In the genomic region with DNA sequence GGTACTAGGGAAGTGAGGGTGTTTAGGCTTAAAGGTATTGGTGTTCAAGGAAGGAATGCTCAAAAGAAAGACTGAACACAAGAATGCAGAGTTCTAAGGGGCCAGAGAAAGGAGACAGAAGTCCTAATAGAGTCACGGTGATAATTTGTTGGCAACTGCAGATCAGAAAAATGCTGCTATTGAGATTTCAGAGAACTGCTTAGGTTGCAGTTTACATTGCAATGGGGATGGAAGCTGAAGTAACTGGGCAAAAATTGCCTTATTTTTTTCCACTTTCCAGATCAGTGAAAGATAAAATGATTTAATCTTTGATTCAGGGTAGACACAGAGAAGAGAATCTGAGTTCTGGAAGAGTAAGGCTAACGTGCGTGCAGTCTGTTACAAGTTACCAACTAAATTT, we compare ENCODE assay signal across 19 cellular contexts.
A peak's percentile ranks its signal among the peaks of the same experiment; 100 is the strongest.
DNase-seq lines count a peak whose midpoint lies in the region; ATAC-seq, FAIRE-seq and TF ChIP-seq lines count a peak whose summit lies in the region.
"Had no signal": no experiment of that assay in that cellular context is flagged by ENCODE, and none has a peak within 500 bp of the region (broad histone marks: within the 10 kb centered on the region; RNA-seq: fewer than 3 reads in every experiment).

No MANE protein-coding gene starts in this region.

- TF ChIP-seq EP300 in A549 (IDR thresholded peaks at IDR 0.05) (no peak), K562 (IDR thresholded peaks at IDR 0.05; ENCODE audit: low read length) (no peak)

- H2AK9ac ChIP-seq in IMR-90 (replicated peaks; ENCODE audit: low read depth, low read length, poor library complexity), result no peak overlapping the region

- ATAC-seq in A549, result no peak
- no peak for ATAC-seq in IMR-90 (ENCODE audit: low read depth)
- no peak for ATAC-seq in K562
- no peak for ATAC-seq in Right ventricle myocardium inferior
- no peak for ATAC-seq in HG03521 (IDR thresholded peaks at IDR 0.05; ENCODE audit: unreplicated experiment)
- ATAC-seq: CD8-positive, alpha-beta T cell had no signal

- TF ChIP-seq RAD21 in A549 (conservative IDR thresholded peaks at IDR 0.05 in 1 of 2, IDR thresholded peaks at IDR 0.05 in 1 of 2) (no peak), IMR-90 (IDR thresholded peaks at IDR 0.05; ENCODE audit: low read length) (no peak), K562 (CRISPR knock-in tag; conservative IDR thresholded peaks at IDR 0.05 in 1 of 2, IDR thresholded peaks at IDR 0.05 in 1 of 2) (no peak)

- no peak overlapping the region for H3K23ac ChIP-seq in IMR-90 (ENCODE audit: low read depth, low read length)

- no peak overlapping the region for H3K4ac ChIP-seq in IMR-90 (ENCODE audit: low read depth, low read length)

- H2BK20ac ChIP-seq in IMR-90 (ENCODE audit: low read depth, low read length), result no peak overlapping the region

- H2BK120ac ChIP-seq in IMR-90 (ENCODE audit: low read depth, low read length), result no peak overlapping the region

- DNase-seq in A549 (ENCODE audit: low read depth in 1 of 2, low spot score in 1 of 2) (no peak), IMR-90 (no peak), K562 (ENCODE audit: extremely low read depth in 1 of 4, low spot score in 3 of 4) (no peak), Right ventricle myocardium inferior (ENCODE audit: missing footprints) (no peak)
- DNase-seq: 8988T; AML-193; Caco-2; Calu3; CD4-positive, alpha-beta T cell; CD8-positive, alpha-beta T cell; DMS79 treated with DMSO at 0.1 percent for 48 hours; GF-D8 had no signal

- no peak overlapping the region for H3K14ac ChIP-seq in IMR-90 (replicated peaks; ENCODE audit: low read depth, low read length)

- no peaks in the 10 kb centered on the region for H3K79me2 ChIP-seq in K562 (ENCODE audit: control insufficient read depth, insufficient read depth, low read length)

- H2BK5ac ChIP-seq in IMR-90 (ENCODE audit: low read depth, low read length, poor library complexity, severe bottlenecking), result no peak overlapping the region

- BruUV-seq in IMR-90 (replicated peaks; lab: Mats Ljungman, UMichigan) (no TSS peak), K562 (replicated peaks; lab: Mats Ljungman, UMichigan) (no TSS peak)

- TF ChIP-seq POLR2A in A549 (IDR thresholded peaks at IDR 0.05; ENCODE audit: low read length) (no peak), IMR-90 (IDR thresholded peaks at IDR 0.05; ENCODE audit: low read depth, low read length) (no peak), K562 (conservative IDR thresholded peaks at IDR 0.05) (no peak)

- CTCF ChIA-PET in A549 (lab: Yijun Ruan, JAX), result no interaction called here
- CTCF ChIA-PET in IMR-90 (lab: Yijun Ruan, JAX), result no interaction called here
- CTCF ChIA-PET in K562 (lab: Yijun Ruan, JAX; ENCODE audit: low intra/inter-chr PET ratio), result no interaction called here

- no peaks in the 10 kb centered on the region for H3K79me1 ChIP-seq in IMR-90 (ENCODE audit: low read depth in 1 of 2, low read length in 2 of 2)

- TF ChIP-seq CTCF in A549 (IDR thresholded peaks at IDR 0.05), result no peak
- TF ChIP-seq CTCF in IMR-90 (conservative IDR thresholded peaks at IDR 0.05; ENCODE audit: low read depth, low read length), result no peak
- TF ChIP-seq CTCF in K562 (IDR thresholded peaks at IDR 0.05 in 2 of 3, conservative IDR thresholded peaks at IDR 0.05 in 1 of 3; ENCODE audit: insufficient read depth in 2 of 3, low read depth in 1 of 3, low read length in 3 of 3), result no peak

- POLR2A ChIA-PET in A549 (lab: Yijun Ruan, JAX), result no interaction called here
- POLR2A ChIA-PET in IMR-90 (lab: Charles Lee; ENCODE audit: unreplicated experiment), result no interaction called here
- POLR2A ChIA-PET in K562 (lab: Yijun Ruan, JAX), result no interaction called here

- no peak overlapping the region for H4K5ac ChIP-seq in IMR-90 (ENCODE audit: low read depth, low read length)

- no peak overlapping the region for H4K8ac ChIP-seq in IMR-90 (ENCODE audit: low read depth in 2 of 2, low read length in 2 of 2)

- no peak overlapping the region for H2AFZ ChIP-seq in IMR-90 (replicated peaks; ENCODE audit: low read length, poor library complexity)
- H2AFZ ChIP-seq in K562 (ENCODE audit: low read depth, low read length), result no peak overlapping the region

- H3K56ac ChIP-seq in IMR-90 (ENCODE audit: extremely low read depth, insufficient read depth, low read length), result no peak overlapping the region

- H3K27ac ChIP-seq in A549 (no peak overlapping the region), IMR-90 (ENCODE audit: insufficient read depth, low read length) (no peak overlapping the region), K562 (ENCODE audit: extremely low read depth, low read depth, low read length) (no peak overlapping the region)
- H3K27ac ChIP-seq: BLaER1 treated with 17β-estradiol and CSF1 and Interleukin-3, amounts not matched to agents 10 nM and 100 nM had no signal

- H3K18ac ChIP-seq in IMR-90 (ENCODE audit: low read depth, low read length), result no peak overlapping the region

- H2BK15ac ChIP-seq in IMR-90 (ENCODE audit: low read depth, low read length), result no peak overlapping the region

- H3K4me2 ChIP-seq in A549, result no peak overlapping the region
- no peak overlapping the region for H3K4me2 ChIP-seq in IMR-90 (ENCODE audit: low read depth, low read length)
- H3K4me2 ChIP-seq in K562 (ENCODE audit: insufficient read depth, low read length), result no peak overlapping the region
- H3K4me2 ChIP-seq: BLaER1 treated with 17β-estradiol and CSF1 and Interleukin-3, amounts not matched to agents 10 nM and 100 nM had no signal

- H4K91ac ChIP-seq in IMR-90 (ENCODE audit: insufficient read depth, low read depth, low read length), result no peak overlapping the region

- in situ Hi-C loops in IMR-90 (cut with MboI; ENCODE audit: low sequenced_read_pairs) (no loop called here), K562 (cut with MboI) (no loop called here)

- H3K9ac ChIP-seq in IMR-90 (ENCODE audit: low read depth, low read length) (no peak overlapping the region), K562 (ENCODE audit: insufficient read depth in 1 of 2, low read depth in 2 of 2, low read length in 2 of 2) (no peak overlapping the region)
- H3K9ac ChIP-seq: BLaER1 treated with 17β-estradiol and CSF1 and Interleukin-3, amounts not matched to agents 10 nM and 100 nM had no signal

- H3K9me1 ChIP-seq in IMR-90 (ENCODE audit: insufficient read depth, low read length) (no peaks in the 10 kb centered on the region), K562 (ENCODE audit: control insufficient read depth, insufficient read depth, low read length) (no peaks in the 10 kb centered on the region)

- no peaks in the 10 kb centered on the region for H3K27me3 ChIP-seq in IMR-90 (ENCODE audit: control insufficient read depth, insufficient read depth, low read length)
- H3K27me3 ChIP-seq in K562 (ENCODE audit: control insufficient read depth in 2 of 2, insufficient read depth in 2 of 2, low read length in 2 of 2), result no peaks in the 10 kb centered on the region
- H3K27me3 ChIP-seq: BLaER1 treated with 17β-estradiol and CSF1 and Interleukin-3, amounts not matched to agents 10 nM and 100 nM had no signal

- no peak overlapping the region for H2AK5ac ChIP-seq in IMR-90 (ENCODE audit: low read depth, low read length)

- intact Hi-C loops in IMR-90 (cut with micrococcal nuclease), result loop anchor here (1.0 kb wide), 1 partner anchor 26 kb away; no protein-coding TSS in a partner anchor
- intact Hi-C loops in K562 (cut with micrococcal nuclease), result no loop called here
- intact Hi-C loops in Right ventricle myocardium inferior (cut with DNase I), result no loop called here

- H3K9me3 ChIP-seq in A549 (no peaks in the 10 kb centered on the region), IMR-90 (ENCODE audit: control insufficient read depth, insufficient read depth, low read length) (peaks cover 5% of the 10 kb centered on the region; the same call in 1 of the 2 replicates), K562 (replicated peaks; ENCODE audit: control insufficient read depth, insufficient read depth, low read depth, low read length) (no peaks in the 10 kb centered on the region)
- H3K9me3 ChIP-seq: Caco-2 had no signal

- H3K36me3 ChIP-seq in IMR-90 (ENCODE audit: control insufficient read depth, insufficient read depth, low read length) (no peaks in the 10 kb centered on the region), K562 (ENCODE audit: control insufficient read depth, insufficient read depth, low read length) (no peaks in the 10 kb centered on the region)
- H3K36me3 ChIP-seq: BLaER1 treated with 17β-estradiol and CSF1 and Interleukin-3, amounts not matched to agents 10 nM and 100 nM had no signal

- H4K20me1 ChIP-seq in IMR-90 (ENCODE audit: insufficient read depth, low read length), result no peaks in the 10 kb centered on the region
- H4K20me1 ChIP-seq in K562 (replicated peaks; ENCODE audit: control insufficient read depth, insufficient read depth, low read length), result no peaks in the 10 kb centered on the region
- H4K20me1 ChIP-seq: BLaER1 treated with 17β-estradiol and CSF1 and Interleukin-3, amounts not matched to agents 10 nM and 100 nM had no signal

- H3K4me3 ChIP-seq in A549 (no peak overlapping the region), IMR-90 (ENCODE audit: insufficient read depth, low read depth, low read length) (no peak overlapping the region), K562 (no peak overlapping the region)
- H3K4me3 ChIP-seq: BLaER1 treated with 17β-estradiol and CSF1 and Interleukin-3, amounts not matched to agents 10 nM and 100 nM had no signal

- FAIRE-seq in A549 (lab: Jason Lieb, UNC) (no peak), K562 (lab: Jason Lieb, UNC) (no peak)
- FAIRE-seq: A204.1, D721Med, G401.6, GM12891, GM18507 had no signal

- H3K4me1 ChIP-seq in A549 (no peaks in the 10 kb centered on the region), IMR-90 (ENCODE audit: control insufficient read depth, insufficient read depth, low read length) (no peaks in the 10 kb centered on the region), K562 (replicated peaks in 1 of 2; ENCODE audit: control insufficient read depth in 2 of 2, insufficient read depth in 2 of 2, low read length in 2 of 2) (no peaks in the 10 kb centered on the region)
- H3K4me1 ChIP-seq: Caco-2 had no signal

- WGBS in A549 (ENCODE audit: missing lambda C conversion rate), result 62% methylated on average over 3 of the region's 3 CpGs
- WGBS in IMR-90 (ENCODE audit: extremely low coverage in 2 of 2, insufficient read length in 1 of 2), 2 experiments, result no CpG with 5 or more reads among the region's 3 CpGs
- WGBS in K562 (ENCODE audit: insufficient coverage, low coverage, missing lambda C conversion rate), result 0% methylated on average over 3 of the region's 3 CpGs

- dilution Hi-C loops in IMR-90 (cut with HindIII; ENCODE audit: low sequenced_read_pairs, unreplicated experiment), result no loop called here

TF ChIP-seq in A549, 52 proteins besides CTCF, POLR2A, EP300 and RAD21:
- TF ChIP-seq FOSL2 (IDR thresholded peaks at IDR 0.05) (no peak), FOSL2 (CRISPR knock-in tag; IDR thresholded peaks at IDR 0.05) (no peak), MAFK (IDR thresholded peaks at IDR 0.05; ENCODE audit: partially characterized antibody) (peak; percentile 56)
TF ChIP-seq in A549: peak in this region for 1.

TF ChIP-seq in IMR-90, 13 proteins besides CTCF, POLR2A, EP300 and RAD21 (continues in another document):
- TF ChIP-seq FOS (IDR thresholded peaks at IDR 0.05; ENCODE audit: low read depth, low read length) (no peak), SMC3 (IDR thresholded peaks at IDR 0.05; ENCODE audit: low read depth, low read length) (no peak)

TF ChIP-seq in K562, 482 proteins besides CTCF, POLR2A, EP300 and RAD21 (continues in another document):
- 0 out of 2 replicates have a peak, but pooled peaks have one; percentile 13 for TF ChIP-seq MAFF (IDR thresholded peaks at IDR 0.05; ENCODE audit: low read length)
- no peak for TF ChIP-seq KLF1 (tag; IDR thresholded peaks at IDR 0.05)
